ENCODE assay signal across 2 cellular contexts in genomic region chr5:31021181-31021624, GRCh38.
A peak's percentile ranks its signal among the peaks of the same experiment; 100 is the strongest.
TF ChIP-seq lines count a peak whose summit lies in the region.

No MANE protein-coding gene starts in this region.

TF ChIP-seq in A549, 52 proteins besides CTCF, POLR2A, EP300 and RAD21 (continued from another document):
- TF ChIP-seq, protein P1, sequence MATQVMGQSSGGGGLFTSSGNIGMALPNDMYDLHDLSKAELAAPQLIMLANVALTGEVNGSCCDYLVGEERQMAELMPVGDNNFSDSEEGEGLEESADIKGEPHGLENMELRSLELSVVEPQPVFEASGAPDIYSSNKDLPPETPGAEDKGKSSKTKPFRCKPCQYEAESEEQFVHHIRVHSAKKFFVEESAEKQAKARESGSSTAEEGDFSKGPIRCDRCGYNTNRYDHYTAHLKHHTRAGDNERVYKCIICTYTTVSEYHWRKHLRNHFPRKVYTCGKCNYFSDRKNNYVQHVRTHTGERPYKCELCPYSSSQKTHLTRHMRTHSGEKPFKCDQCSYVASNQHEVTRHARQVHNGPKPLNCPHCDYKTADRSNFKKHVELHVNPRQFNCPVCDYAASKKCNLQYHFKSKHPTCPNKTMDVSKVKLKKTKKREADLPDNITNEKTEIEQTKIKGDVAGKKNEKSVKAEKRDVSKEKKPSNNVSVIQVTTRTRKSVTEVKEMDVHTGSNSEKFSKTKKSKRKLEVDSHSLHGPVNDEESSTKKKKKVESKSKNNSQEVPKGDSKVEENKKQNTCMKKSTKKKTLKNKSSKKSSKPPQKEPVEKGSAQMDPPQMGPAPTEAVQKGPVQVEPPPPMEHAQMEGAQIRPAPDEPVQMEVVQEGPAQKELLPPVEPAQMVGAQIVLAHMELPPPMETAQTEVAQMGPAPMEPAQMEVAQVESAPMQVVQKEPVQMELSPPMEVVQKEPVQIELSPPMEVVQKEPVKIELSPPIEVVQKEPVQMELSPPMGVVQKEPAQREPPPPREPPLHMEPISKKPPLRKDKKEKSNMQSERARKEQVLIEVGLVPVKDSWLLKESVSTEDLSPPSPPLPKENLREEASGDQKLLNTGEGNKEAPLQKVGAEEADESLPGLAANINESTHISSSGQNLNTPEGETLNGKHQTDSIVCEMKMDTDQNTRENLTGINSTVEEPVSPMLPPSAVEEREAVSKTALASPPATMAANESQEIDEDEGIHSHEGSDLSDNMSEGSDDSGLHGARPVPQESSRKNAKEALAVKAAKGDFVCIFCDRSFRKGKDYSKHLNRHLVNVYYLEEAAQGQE (IDR thresholded peaks at IDR 0.05) = no peak
- TF ChIP-seq ELK1 (IDR thresholded peaks at IDR 0.05; ENCODE audit: low read depth, low read length) = no peak
- no peak for TF ChIP-seq ATOH8 (CRISPR knock-in tag; IDR thresholded peaks at IDR 0.05; ENCODE audit: low read depth)
- peak; percentile 21 for TF ChIP-seq MAFK (IDR thresholded peaks at IDR 0.05; ENCODE audit: partially characterized antibody)
- no peak for TF ChIP-seq TP53 (CRISPR knock-in tag; IDR thresholded peaks at IDR 0.05)
- no peak for TF ChIP-seq PHF8 (IDR thresholded peaks at IDR 0.05; ENCODE audit: borderline replicate concordance, low read depth)
- TF ChIP-seq, protein P2, sequence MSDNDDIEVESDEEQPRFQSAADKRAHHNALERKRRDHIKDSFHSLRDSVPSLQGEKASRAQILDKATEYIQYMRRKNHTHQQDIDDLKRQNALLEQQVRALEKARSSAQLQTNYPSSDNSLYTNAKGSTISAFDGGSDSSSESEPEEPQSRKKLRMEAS (IDR thresholded peaks at IDR 0.05) = no peak
- TF ChIP-seq, protein P3, sequence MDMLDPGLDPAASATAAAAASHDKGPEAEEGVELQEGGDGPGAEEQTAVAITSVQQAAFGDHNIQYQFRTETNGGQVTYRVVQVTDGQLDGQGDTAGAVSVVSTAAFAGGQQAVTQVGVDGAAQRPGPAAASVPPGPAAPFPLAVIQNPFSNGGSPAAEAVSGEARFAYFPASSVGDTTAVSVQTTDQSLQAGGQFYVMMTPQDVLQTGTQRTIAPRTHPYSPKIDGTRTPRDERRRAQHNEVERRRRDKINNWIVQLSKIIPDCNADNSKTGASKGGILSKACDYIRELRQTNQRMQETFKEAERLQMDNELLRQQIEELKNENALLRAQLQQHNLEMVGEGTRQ (IDR thresholded peaks at IDR 0.05) = no peak
- no peak for TF ChIP-seq KDM5A (IDR thresholded peaks at IDR 0.05)
TF ChIP-seq in A549: peak in this region for 2.

TF ChIP-seq in IMR-90, 13 proteins besides CTCF, POLR2A, EP300 and RAD21 (continued from another document):
- TF ChIP-seq RFX5 (IDR thresholded peaks at IDR 0.05; ENCODE audit: low read depth, low read length) = no peak
- TF ChIP-seq SMC3 (IDR thresholded peaks at IDR 0.05; ENCODE audit: low read depth, low read length) = no peak
- TF ChIP-seq RCOR1 (IDR thresholded peaks at IDR 0.05; ENCODE audit: insufficient replicate concordance, low read length) = no peak
- TF ChIP-seq MXI1 (IDR thresholded peaks at IDR 0.05; ENCODE audit: borderline replicate concordance, low read depth, low read length) = no peak
- TF ChIP-seq CEBPB (IDR thresholded peaks at IDR 0.05; ENCODE audit: low read depth, low read length) = no peak
